ENCODE assay signal across 29 cellular contexts in genomic region chr14:71800878-71801277, GRCh38.
"Had no signal": no experiment of that assay in that cellular context is flagged by ENCODE, and none has a peak within 500 bp of the region (broad histone marks: within the 10 kb centered on the region; RNA-seq: fewer than 3 reads in every experiment).

No MANE protein-coding gene starts in this region.

- ATAC-seq: natural killer cell; psoas muscle; right cardiac atrium; right lobe of liver; stimulated activated memory B cell treated with anti-CD40 and anti-IgM and Interleukin-4, amounts not matched to agents 10 μg/mL and 1 μg/mL and 100 μg/mL, for 72 hours; stimulated activated naive CD8-positive, alpha-beta T cell treated with anti-CD3 and anti-CD28 coated beads, Interleukin-15, amount 100 ng/mL, for 72 hours; stimulated activated naive CD8-positive, alpha-beta T cell treated with anti-CD3 and anti-CD28 coated beads, Interleukin-15, Interleukin-2, amounts not matched to agents 100 U/mL and 50 U/mL, for 24 hours; upper lobe of right lung had no signal

- H3K4me1 Mint-ChIP-seq: natural killer cell; nephron; stimulated activated memory B cell treated with anti-CD40 and anti-IgM and Interleukin-4, amounts not matched to agents 10 μg/mL and 1 μg/mL and 100 μg/mL, for 72 hours; stimulated activated naive CD8-positive, alpha-beta T cell treated with anti-CD3 and anti-CD28 coated beads, Interleukin-15, amount 100 ng/mL, for 72 hours had no signal

- H3K4me1 ChIP-seq: neural progenitor cell, parathyroid adenoma, psoas muscle, right lobe of liver, sigmoid colon, suprapubic skin, transverse colon, vagina had no signal

- H3K9ac ChIP-seq: neural progenitor cell, parathyroid adenoma had no signal

- H3K27ac ChIP-seq: neural progenitor cell, ovary, parathyroid adenoma, psoas muscle, right lobe of liver, sigmoid colon, suprapubic skin, testis, tibial artery, transverse colon, upper lobe of right lung, vagina had no signal

- H2AFZ ChIP-seq: neural progenitor cell, parathyroid adenoma had no signal

- H3K4me3 Mint-ChIP-seq: natural killer cell; nephron; neural progenitor cell; stimulated activated memory B cell treated with anti-CD40 and anti-IgM and Interleukin-4, amounts not matched to agents 10 μg/mL and 1 μg/mL and 100 μg/mL, for 72 hours; stimulated activated naive CD8-positive, alpha-beta T cell treated with anti-CD3 and anti-CD28 coated beads, Interleukin-15, amount 100 ng/mL, for 72 hours; type B pancreatic cell had no signal

- H3K27me3 Mint-ChIP-seq: stimulated activated naive CD8-positive, alpha-beta T cell treated with anti-CD3 and anti-CD28 coated beads, Interleukin-15, amount 100 ng/mL, for 72 hours had no signal

- H3K36me3 Mint-ChIP-seq: natural killer cell; neural progenitor cell; stimulated activated memory B cell treated with anti-CD40 and anti-IgM and Interleukin-4, amounts not matched to agents 10 μg/mL and 1 μg/mL and 100 μg/mL, for 72 hours; type B pancreatic cell had no signal

- H3K27ac Mint-ChIP-seq: natural killer cell; nephron; neural progenitor cell; progenitor cell of endocrine pancreas; stimulated activated memory B cell treated with anti-CD40 and anti-IgM and Interleukin-4, amounts not matched to agents 10 μg/mL and 1 μg/mL and 100 μg/mL, for 72 hours; stimulated activated naive CD8-positive, alpha-beta T cell treated with anti-CD3 and anti-CD28 coated beads, Interleukin-15, amount 100 ng/mL, for 72 hours; type B pancreatic cell had no signal

- H3K36me3 ChIP-seq: neural progenitor cell, ovary, right lobe of liver, sigmoid colon, suprapubic skin, tibial artery, transverse colon, upper lobe of right lung, vagina had no signal

- H3K27me3 ChIP-seq: neural progenitor cell, ovary, right lobe of liver, sigmoid colon, suprapubic skin, testis, tibial artery, upper lobe of right lung, vagina had no signal

- H3K4me2 ChIP-seq: neural progenitor cell had no signal

- DNase-seq: natural killer cell; occipital lobe; ovary; posterior cingulate gyrus; psoas muscle; right cardiac atrium; right lobe of liver; sigmoid colon; small intestine; stimulated activated CD4-positive, alpha-beta T cell treated with anti-CD3 and anti-CD28 coated beads, Interleukin-15, amount 100 ng/mL, for 24 hours; stimulated activated CD4-positive, alpha-beta T cell treated with anti-CD3 and anti-CD28 coated beads, Interleukin-4, amount 100 ng/mL, for 1 hour; stimulated activated CD4-positive, alpha-beta T cell treated with anti-CD3 and anti-CD28 coated beads, Interleukin-4, amount 100 ng/mL, for 4 hours; stimulated activated CD8-positive, alpha-beta memory T cell treated with anti-CD3 and anti-CD28 coated beads, Interleukin-4, amount 100 ng/mL, for 48 hours; stimulated activated naive CD4-positive, alpha-beta T cell; stimulated activated naive CD8-positive, alpha-beta T cell treated with anti-CD3 and anti-CD28 coated beads, Interleukin-15, amount 100 ng/mL, for 72 hours; stimulated activated naive CD8-positive, alpha-beta T cell treated with anti-CD3 and anti-CD28 coated beads, Interleukin-15, Interleukin-2, amounts not matched to agents 100 U/mL and 50 U/mL, for 24 hours; substantia nigra; testis; tibial artery; transverse colon; upper lobe of right lung had no signal

- H3K9me3 ChIP-seq: ovary, psoas muscle, right lobe of liver, sigmoid colon, suprapubic skin, testis, tibial artery, transverse colon, upper lobe of right lung, vagina had no signal

- H3K79me2 ChIP-seq: parathyroid adenoma had no signal

- H3K4me3 ChIP-seq: neural progenitor cell, ovary, psoas muscle, right lobe of liver, sigmoid colon, suprapubic skin, testis, tibial artery, transverse colon, upper lobe of right lung, vagina had no signal

- H3K9me3 Mint-ChIP-seq: natural killer cell; neural progenitor cell; stimulated activated naive CD8-positive, alpha-beta T cell treated with anti-CD3 and anti-CD28 coated beads, Interleukin-15, amount 100 ng/mL, for 72 hours had no signal
